Comparison of ENCODE assay signal across 26 cellular contexts in genomic region chr17:40951011-40951622, GRCh38. TPM values are rescaled to one million over a fixed set of nuclear protein-coding genes. Genes with fewer than 3 reads are reported as not detected.
"Had no signal": no experiment of that assay in that cellular context is flagged by ENCODE, and none has a peak within 500 bp of the region (broad histone marks: within the 10 kb centered on the region; RNA-seq: fewer than 3 reads in every experiment).

No MANE protein-coding gene starts in this region.

- H3K4me1 ChIP-seq: parathyroid adenoma had no signal

- DNase-seq: activated CD4-positive, alpha-beta T cell treated with anti-CD3 and anti-CD28 coated beads for 1 hour; activated CD4-positive, alpha-beta T cell treated with anti-CD3 and anti-CD28 coated beads, Interleukin-2, amount 50 U/mL, for 1 hour; activated CD8-positive, alpha-beta T cell treated with anti-CD3 and anti-CD28 coated beads, Interleukin-2, amount 10 ng/mL, durations not matched to agents 7 days and 5 days; activated gamma-delta T cell treated with Interleukin-2 at 50 U/mL for 16 hours; activated T-cell treated with anti-CD3 and anti-CD28 coated beads, Interleukin-2, amount 50 U/mL, for 1 hour; anterior cingulate cortex; caudate nucleus; effector CD8-positive, alpha-beta T cell; foreskin keratinocyte; glutamatergic neuron; left cardiac atrium; stimulated activated CD4-positive, alpha-beta T cell treated with anti-CD3 and anti-CD28 coated beads, Interleukin-15, amount 100 ng/mL, for 24 hours; stomach had no signal

- H3K27ac ChIP-seq: hepatocyte, neutrophil, parathyroid adenoma, stomach, tibial nerve had no signal

- H3K9ac ChIP-seq: parathyroid adenoma had no signal

- H3K9me3 ChIP-seq: neutrophil, stomach, suprapubic skin, tibial nerve had no signal

- H3K27me3 ChIP-seq: foreskin keratinocyte, hepatocyte, tibial nerve had no signal

- H3K4me2 ChIP-seq: hepatocyte, smooth muscle cell had no signal

- H3K79me2 ChIP-seq: hepatocyte, parathyroid adenoma had no signal

- H2AFZ ChIP-seq: hepatocyte, parathyroid adenoma had no signal

- H3K36me3 ChIP-seq: neutrophil, stomach, suprapubic skin, tibial nerve had no signal

- ATAC-seq: activated CD8-positive, alpha-beta T cell treated with anti-CD3 and anti-CD28 coated beads, Interleukin-2, amount 10 ng/mL, durations not matched to agents 7 days and 5 days; foreskin keratinocyte; left cardiac atrium; sciatic nerve; stimulated activated memory B cell treated with anti-CD40 and anti-IgM and Interleukin-4, amounts not matched to agents 10 μg/mL and 1 μg/mL and 100 μg/mL, for 72 hours had no signal

- H3K4me3 ChIP-seq: hepatocyte, smooth muscle cell, stomach, suprapubic skin, tibial nerve had no signal

RNA-seq across cellular contexts. Expression of gene KRT23, which starts 13.7 kb away (rescaled TPM):
- total RNA-seq: activated CD8-positive, alpha-beta T cell treated with anti-CD3 and anti-CD28 coated beads, Interleukin-2, amount 10 ng/mL, durations not matched to agents 7 days and 5 days; myocyte; pulmonary artery endothelial cell; stomach; tibial nerve had no signal

RNA-seq across cellular contexts. Expression of gene KRT39, which starts 15.6 kb away (rescaled TPM):
- total RNA-seq: activated CD8-positive, alpha-beta T cell treated with anti-CD3 and anti-CD28 coated beads, Interleukin-2, amount 10 ng/mL, durations not matched to agents 7 days and 5 days; foreskin keratinocyte; hepatocyte; left cardiac atrium; liver; myocyte; pulmonary artery endothelial cell; sciatic nerve; smooth muscle cell; stomach; tibial nerve; urinary bladder had no signal
- polyA plus RNA-seq: esophagus, foreskin keratinocyte, hepatocyte, liver, smooth muscle cell, stomach, urinary bladder had no signal

RNA-seq across cellular contexts. Expression of gene KRT40, which starts 33.0 kb away (rescaled TPM):
- total RNA-seq: activated CD8-positive, alpha-beta T cell treated with anti-CD3 and anti-CD28 coated beads, Interleukin-2, amount 10 ng/mL, durations not matched to agents 7 days and 5 days; foreskin keratinocyte; left cardiac atrium; liver; myocyte; pulmonary artery endothelial cell; sciatic nerve; smooth muscle cell; stomach; tibial nerve; urinary bladder had no signal
- polyA plus RNA-seq: foreskin keratinocyte, hepatocyte, liver, smooth muscle cell, urinary bladder had no signal

RNA-seq across cellular contexts. Expression of gene KRTAP3-3, which starts 42.8 kb away (rescaled TPM):
- total RNA-seq: activated CD8-positive, alpha-beta T cell treated with anti-CD3 and anti-CD28 coated beads, Interleukin-2, amount 10 ng/mL, durations not matched to agents 7 days and 5 days; foreskin keratinocyte; hepatocyte; left cardiac atrium; liver; myocyte; pulmonary artery endothelial cell; sciatic nerve; smooth muscle cell; stomach; tibial nerve; urinary bladder had no signal
- polyA plus RNA-seq: esophagus, foreskin keratinocyte, hepatocyte, liver, smooth muscle cell, stomach, urinary bladder had no signal

RNA-seq across cellular contexts. Expression of gene KRTAP3-2, which starts 48.6 kb away (rescaled TPM):
- total RNA-seq: activated CD8-positive, alpha-beta T cell treated with anti-CD3 and anti-CD28 coated beads, Interleukin-2, amount 10 ng/mL, durations not matched to agents 7 days and 5 days; foreskin keratinocyte; hepatocyte; left cardiac atrium; liver; myocyte; pulmonary artery endothelial cell; sciatic nerve; smooth muscle cell; stomach; tibial nerve; urinary bladder had no signal
- polyA plus RNA-seq: foreskin keratinocyte, hepatocyte, liver, smooth muscle cell, stomach, urinary bladder had no signal
